8 cellular contexts compared by ENCODE assay signal in the genomic region with DNA sequence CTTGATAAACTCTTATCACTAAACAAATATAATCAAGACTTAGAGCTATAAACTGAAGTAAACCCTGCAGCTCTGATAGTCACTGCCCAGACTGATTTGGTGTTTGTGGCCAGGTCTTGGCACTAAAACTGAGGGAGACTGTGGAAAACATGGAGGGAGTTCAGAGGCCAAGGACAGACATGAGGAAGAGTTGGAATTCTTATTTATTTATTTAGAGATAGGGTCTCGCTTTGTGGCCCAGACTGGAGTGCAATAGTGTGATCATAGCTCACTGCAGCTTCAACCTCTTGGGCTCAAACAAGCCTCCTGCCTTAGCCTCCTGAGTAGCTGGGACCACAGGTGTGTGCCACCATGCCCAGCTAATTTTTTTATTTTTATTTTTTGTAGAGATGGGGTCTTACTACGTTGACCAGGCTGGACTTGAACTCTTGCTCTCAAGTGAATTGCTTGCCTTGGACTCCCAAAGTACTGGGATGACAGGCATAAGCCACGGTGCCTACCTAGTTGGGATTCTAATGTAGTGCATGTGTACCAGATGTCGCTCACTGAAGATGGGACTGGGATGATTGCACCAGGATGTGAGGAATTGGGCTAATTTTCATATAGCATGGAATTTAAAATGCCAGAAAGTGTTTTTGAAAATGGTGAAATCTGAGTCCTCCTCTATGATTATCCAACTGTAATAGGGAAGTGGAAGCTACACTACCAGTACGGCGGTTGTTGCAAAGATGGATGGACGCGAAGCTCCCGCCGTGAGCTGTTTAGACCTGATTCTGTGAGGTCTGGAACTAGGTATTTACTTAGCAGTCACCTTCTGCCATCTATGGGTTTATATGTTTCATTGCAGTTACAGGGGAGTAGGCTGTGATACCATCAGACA. TPM values are rescaled to one million over a fixed set of nuclear protein-coding genes. Genes with fewer than 3 reads are reported as not detected.
DNase-seq lines count a peak whose midpoint lies in the region; ATAC-seq and TF ChIP-seq lines count a peak whose summit lies in the region.

No MANE protein-coding gene starts in this region.

- H3K27me3 ChIP-seq in BLaER1 treated with 17β-estradiol and CSF1 and Interleukin-3, amounts not matched to agents 10 nM and 100 nM: no peaks in the 10 kb centered on the region
- no peaks in the 10 kb centered on the region for H3K27me3 ChIP-seq in lower lobe of right lung (ENCODE audit: low read depth)

- H3K27ac Mint-ChIP-seq in stimulated activated memory B cell treated with anti-CD40 and anti-IgM and Interleukin-4, amounts not matched to agents 10 μg/mL and 1 μg/mL and 100 μg/mL, for 72 hours: no peak overlapping the region

- H3K36me3 Mint-ChIP-seq in stimulated activated memory B cell treated with anti-CD40 and anti-IgM and Interleukin-4, amounts not matched to agents 10 μg/mL and 1 μg/mL and 100 μg/mL, for 72 hours: no peaks in the 10 kb centered on the region

- H3K4me3 ChIP-seq in BLaER1 treated with 17β-estradiol and CSF1 and Interleukin-3, amounts not matched to agents 10 nM and 100 nM: no peak overlapping the region
- H3K4me3 ChIP-seq in WI38 (ENCODE audit: low read depth, low read length) (no peak overlapping the region), lower lobe of right lung (no peak overlapping the region)

- no peaks in the 10 kb centered on the region for H4K20me1 ChIP-seq in BLaER1 treated with 17β-estradiol and CSF1 and Interleukin-3, amounts not matched to agents 10 nM and 100 nM

- 0 out of 22 replicates have a peak overlapping the region, but pooled peaks of 2 of the 11 experiments have one; percentile 6 to 16 for H3K9ac ChIP-seq in BLaER1 treated with 17β-estradiol and CSF1 and Interleukin-3, amounts not matched to agents 10 nM and 100 nM

- H3K4me1 ChIP-seq in BLaER1 treated with 17β-estradiol and CSF1 and Interleukin-3, amounts not matched to agents 10 nM and 100 nM: peaks cover 7 to 92% (median 30%) of the 10 kb centered on the region in 10 experiments
- peaks cover 47% of the 10 kb centered on the region for H3K4me1 ChIP-seq in lower lobe of right lung

- H3K9me3 Mint-ChIP-seq in stimulated activated memory B cell treated with anti-CD40 and anti-IgM and Interleukin-4, amounts not matched to agents 10 μg/mL and 1 μg/mL and 100 μg/mL, for 72 hours: no peaks in the 10 kb centered on the region

- no peak overlapping the region for H3K4me3 Mint-ChIP-seq in stimulated activated memory B cell treated with anti-CD40 and anti-IgM and Interleukin-4, amounts not matched to agents 10 μg/mL and 1 μg/mL and 100 μg/mL, for 72 hours

- H3K4me2 ChIP-seq in BLaER1 treated with 17β-estradiol and CSF1 and Interleukin-3, amounts not matched to agents 10 nM and 100 nM: peak overlapping the region in 9 of 11 experiments; percentile 3 to 92 (median 58); a peak in 14 of 22 replicates

- H3K27ac ChIP-seq in BLaER1 treated with 17β-estradiol and CSF1 and Interleukin-3, amounts not matched to agents 10 nM and 100 nM: peak overlapping the region in 4 of 11 experiments; percentile 3 to 78 (median 34); a peak in 6 of 22 replicates
- H3K27ac ChIP-seq in lower lobe of right lung: no peak overlapping the region

- H3K4me1 Mint-ChIP-seq in stimulated activated memory B cell treated with anti-CD40 and anti-IgM and Interleukin-4, amounts not matched to agents 10 μg/mL and 1 μg/mL and 100 μg/mL, for 72 hours: peaks cover 14% of the 10 kb centered on the region

- ATAC-seq in GM19025 (IDR thresholded peaks at IDR 0.05; ENCODE audit: low read depth, unreplicated experiment) (peak; percentile 50), HG03432 (IDR thresholded peaks at IDR 0.05; ENCODE audit: unreplicated experiment) (peak; percentile 76), lower lobe of right lung (peak; percentile 81 to 93)
- peak; percentile 69 for ATAC-seq in stimulated activated memory B cell treated with anti-CD40 and anti-IgM and Interleukin-4, amounts not matched to agents 10 μg/mL and 1 μg/mL and 100 μg/mL, for 72 hours

- TF ChIP-seq CTCF in WI38 (IDR thresholded peaks at IDR 0.05; ENCODE audit: low read depth, low read length) (peak; percentile 53), lower lobe of right lung (IDR thresholded peaks at IDR 0.05) (peak; percentile 81)

- intact Hi-C loops in lower lobe of right lung (cut with DNase I): no loop called here

- DNase-seq in NCI-H446 treated with DMSO at 0.1 percent for 48 hours (lab: John Stamatoyannopoulos, UW) (peak; percentile 31), dermis blood vessel endothelial cell (peak; percentile 87), lower lobe of right lung (peak; percentile 65)

- peaks cover 68% of the 10 kb centered on the region for H3K27me3 Mint-ChIP-seq in stimulated activated memory B cell treated with anti-CD40 and anti-IgM and Interleukin-4, amounts not matched to agents 10 μg/mL and 1 μg/mL and 100 μg/mL, for 72 hours

- H3K36me3 ChIP-seq in BLaER1 treated with 17β-estradiol and CSF1 and Interleukin-3, amounts not matched to agents 10 nM and 100 nM: no peaks in the 10 kb centered on the region
- H3K36me3 ChIP-seq in lower lobe of right lung: no peaks in the 10 kb centered on the region

- no peaks in the 10 kb centered on the region for H3K9me3 ChIP-seq in BLaER1 treated with 17β-estradiol and CSF1 and Interleukin-3, amounts not matched to agents 10 nM and 100 nM (replicated peaks in 1 of 11)
- H3K9me3 ChIP-seq in lower lobe of right lung: no peaks in the 10 kb centered on the region

RNA-seq across cellular contexts. Expression of gene CTLA4, which starts 52.7 kb away (rescaled TPM):
- total RNA-seq in dermis blood vessel endothelial cell (1.7 and 2.2 TPM in 2 replicates), lower lobe of right lung (0.86 TPM)

Comparison
In these comparisons a context has a peak if more than half of its experiments do, and no peak if none do; other contexts are left out.
1. DNase-seq: peak in every context shown above with its lines; median percentile 87 in dermis blood vessel endothelial cell; 65 in lower lobe of right lung; 31 in NCI-H446 treated with DMSO at 0.1 percent for 48 hours.